Comparison of ENCODE assay signal across 12 cellular contexts in the genomic region with DNA sequence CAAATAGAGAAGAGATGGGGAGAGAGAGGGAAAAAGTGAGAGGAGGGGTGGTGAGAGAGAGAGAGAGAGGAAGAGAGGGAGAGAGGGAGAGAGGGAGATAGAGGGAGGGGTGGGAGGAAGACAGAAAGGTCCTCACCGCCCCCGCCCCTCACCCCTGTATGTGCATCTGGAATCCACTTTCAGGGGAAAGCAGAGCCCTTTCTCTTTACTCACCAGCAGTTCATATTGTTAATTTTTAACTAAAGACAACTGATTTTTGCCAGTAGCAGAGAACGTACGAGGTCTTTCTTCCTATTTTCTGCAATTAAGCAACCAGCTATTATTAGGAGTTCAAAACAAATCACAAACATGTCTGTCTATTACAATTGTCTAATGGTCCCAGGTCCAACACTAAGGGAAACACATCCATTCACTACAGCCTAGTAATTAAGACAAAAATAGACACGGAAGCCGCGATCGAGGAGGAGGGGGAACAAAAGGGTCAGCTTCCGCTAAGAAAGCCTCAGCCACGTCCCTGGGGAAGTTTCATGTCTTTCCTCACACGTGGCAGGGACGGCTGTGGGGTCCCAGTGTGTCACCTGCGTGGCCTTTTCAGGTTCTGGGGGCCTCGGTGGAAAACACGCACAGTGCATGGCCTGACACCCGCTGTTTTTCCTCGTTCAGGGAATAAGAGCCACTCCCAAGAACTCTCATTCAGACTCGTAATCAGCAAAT.
DNase-seq lines count a peak whose midpoint lies in the region; FAIRE-seq and TF ChIP-seq lines count a peak whose summit lies in the region.
"Had no signal": no experiment of that assay in that cellular context is flagged by ENCODE, and none has a peak within 500 bp of the region (broad histone marks: within the 10 kb centered on the region; RNA-seq: fewer than 3 reads in every experiment).

No MANE protein-coding gene starts in this region.

- H3K36me3 ChIP-seq in kidney (ENCODE audit: control insufficient read depth in 1 of 2, insufficient read depth in 2 of 2, low read length in 2 of 2) (no peaks in the 10 kb centered on the region), small intestine (ENCODE audit: control insufficient read depth in 2 of 2, insufficient read depth in 2 of 2, low read length in 2 of 2) (no peaks in the 10 kb centered on the region)
- H3K36me3 ChIP-seq in effector memory CD4-positive, alpha-beta T cell (ENCODE audit: control insufficient read depth, insufficient read depth, low read length): no peaks in the 10 kb centered on the region

- TF ChIP-seq CTCF in NB4 (IDR thresholded peaks at IDR 0.05; ENCODE audit: low read depth, low read length) (no peak), kidney (IDR thresholded peaks at IDR 0.05; ENCODE audit: borderline replicate concordance, extremely low read depth, insufficient read depth) (no peak)

- TF ChIP-seq POLR2A in NB4 (IDR thresholded peaks at IDR 0.05; ENCODE audit: extremely low read depth, insufficient read length): no peak

- peaks cover 0 to 11% of the 10 kb centered on the region in 2 donors for H3K4me1 ChIP-seq in kidney (ENCODE audit: control insufficient read depth in 1 of 2, insufficient read depth in 1 of 2, low read depth in 1 of 2, low read length in 2 of 2)
- peaks cover 2 to 4% of the 10 kb centered on the region in 2 donors for H3K4me1 ChIP-seq in small intestine (ENCODE audit: control insufficient read depth in 2 of 2, insufficient read depth in 1 of 2, low read depth in 1 of 2, low read length in 1 of 2)
- H3K4me1 ChIP-seq in effector memory CD4-positive, alpha-beta T cell (ENCODE audit: control insufficient read depth, insufficient read depth, low read length, poor library complexity, severe bottlenecking): no peaks in the 10 kb centered on the region

- no peaks in the 10 kb centered on the region for H3K9me3 ChIP-seq in kidney (ENCODE audit: control insufficient read depth in 1 of 2, low read length in 2 of 2)
- H3K9me3 ChIP-seq in small intestine (ENCODE audit: control insufficient read depth, low read depth): no peaks in the 10 kb centered on the region
- H3K9me3 ChIP-seq in effector memory CD4-positive, alpha-beta T cell (ENCODE audit: control insufficient read depth, low read length): no peaks in the 10 kb centered on the region

- H3K27me3 ChIP-seq in small intestine (ENCODE audit: control insufficient read depth in 2 of 2, insufficient read depth in 2 of 2, low read length in 2 of 2): no peaks in the 10 kb centered on the region
- no peaks in the 10 kb centered on the region for H3K27me3 ChIP-seq in effector memory CD4-positive, alpha-beta T cell (replicated peaks; ENCODE audit: control insufficient read depth, insufficient read depth, low read length, poor library complexity, severe bottlenecking)

- 12 to 41% (median 18%) methylated on average over 18 of the region's 18 CpGs for WGBS in small intestine, 3 donors

- H3K9ac ChIP-seq in kidney (ENCODE audit: low read length in 2 of 2): no peak overlapping the region

- intact Hi-C loops in kidney (cut with DNase I): no loop called here

- H3K4me3 ChIP-seq in NB4 (ENCODE audit: low read depth, low read length) (no peak overlapping the region), kidney (ENCODE audit: low read length in 2 of 2) (peak overlapping the region; percentile 49 to 54), small intestine (ENCODE audit: low read depth in 1 of 2, low read length in 2 of 2) (peak overlapping the region in 1 of 2 donors; percentile 2)
- no peak overlapping the region for H3K4me3 ChIP-seq in effector memory CD4-positive, alpha-beta T cell (ENCODE audit: insufficient read depth, low read depth, low read length, poor library complexity, severe bottlenecking)

- FAIRE-seq in kidney (lab: Jason Lieb, UNC) (no peak), small intestine (lab: Jason Lieb, UNC) (no peak)

- H3K27ac ChIP-seq in kidney (ENCODE audit: low read depth in 2 of 2, low read length in 2 of 2) (peak overlapping the region in 1 of 2 donors; percentile 4), small intestine (ENCODE audit: low read depth in 1 of 2, low read length in 1 of 2) (no peak overlapping the region)
- H3K27ac ChIP-seq in effector memory CD4-positive, alpha-beta T cell (ENCODE audit: insufficient read depth, low read length, poor library complexity, severe bottlenecking): no peak overlapping the region

- DNase-seq in NB4 (ENCODE audit: low read depth): peak; percentile 40
- DNase-seq in NCI-H748 (lab: John Stamatoyannopoulos, UW; ENCODE audit: unreplicated experiment): peak; percentile 90
- no peak for DNase-seq in kidney
- DNase-seq in small intestine: peak; percentile 25
- no peak for DNase-seq in NK-92 treated with Interleukin-12 subunit alpha and Interleukin-12 subunit beta, amount 100 ng/mL, for 24 hours (lab: John Stamatoyannopoulos, UW)
- DNase-seq in GM19240 (ENCODE audit: insufficient read length, low spot score): no peak
- no peak for DNase-seq in effector memory CD4-positive, alpha-beta T cell
- DNase-seq: activated CD4-positive, CD25-positive, alpha-beta regulatory T cell treated with anti-CD3 and anti-CD28 coated beads, Interleukin-2, amount 50 U/mL, for 72 hours; activated T-cell treated with anti-CD3 and anti-CD28 coated beads, Interleukin-2, amount 50 U/mL, for 72 hours; immature natural killer cell; IMR-90; nephron progenitor cell had no signal

Comparison
In these comparisons a context has a peak if more than half of its experiments do, and no peak if none do; other contexts are left out.
1. DNase-seq: peak in NB4 (single experiment), NCI-H748 (single experiment) and small intestine (single experiment); none in kidney (single experiment), NK-92 treated with Interleukin-12 subunit alpha and Interleukin-12 subunit beta, amount 100 ng/mL, for 24 hours (single experiment), GM19240 (single experiment) and effector memory CD4-positive, alpha-beta T cell (0 of 3).
2. H3K4me3 ChIP-seq: peak in kidney (2 of 2); none in NB4 (single experiment) and effector memory CD4-positive, alpha-beta T cell (single experiment).